In the genomic region with DNA sequence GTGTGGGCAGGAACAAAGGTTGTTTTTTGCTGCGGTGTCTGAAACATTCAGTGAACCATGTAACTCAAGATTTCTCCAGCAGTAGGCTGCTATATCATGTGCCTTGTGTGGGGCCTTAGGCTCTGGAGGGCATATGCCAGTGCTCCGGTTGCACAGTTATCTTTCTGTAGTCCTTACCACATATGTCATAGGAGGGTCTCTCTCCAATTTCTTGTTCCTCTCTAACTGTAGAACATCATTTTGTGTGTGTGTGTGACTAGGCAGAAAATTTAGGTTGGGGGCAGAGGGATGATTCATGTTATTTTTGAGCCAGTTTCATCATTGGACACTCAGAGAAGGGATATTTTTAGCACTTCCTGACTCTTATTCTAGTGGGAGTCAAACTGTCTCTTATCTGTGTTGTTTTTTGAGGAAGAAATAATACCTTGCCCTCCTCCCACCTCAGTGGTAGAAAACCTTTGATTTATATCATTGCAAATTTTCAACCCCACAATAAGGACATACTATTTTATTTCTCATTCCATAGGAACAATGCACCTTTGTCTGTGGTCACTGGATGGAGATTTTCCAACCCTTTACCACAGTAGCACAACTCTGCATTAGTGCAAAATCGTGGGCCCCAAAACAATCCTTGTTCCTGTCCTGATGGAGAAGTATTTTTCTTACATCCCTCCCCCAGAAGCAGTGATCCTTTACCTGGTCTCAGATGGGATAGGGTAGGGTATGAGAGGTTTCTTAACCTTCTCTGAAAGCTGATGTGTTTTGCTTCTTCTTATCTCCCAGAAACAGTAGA, we compare ENCODE assay signal across 12 cellular contexts.
DNase-seq lines count a peak whose midpoint lies in the region; ATAC-seq, FAIRE-seq and TF ChIP-seq lines count a peak whose summit lies in the region.
"Had no signal": no experiment of that assay in that cellular context is flagged by ENCODE, and none has a peak within 500 bp of the region (broad histone marks: within the 10 kb centered on the region; RNA-seq: fewer than 3 reads in every experiment).

No MANE protein-coding gene starts in this region.

- peak; percentile 5 to 51 for DNase-seq in cardiac muscle cell (ENCODE audit: low read depth in 1 of 2, low spot score in 1 of 2)
- no peak for DNase-seq in left cardiac atrium
- peak; percentile 32 for DNase-seq in RCC 7860 (ENCODE audit: low spot score)
- DNase-seq in fibroblast of pulmonary artery (ENCODE audit: low read depth): peak; percentile 53
- DNase-seq in stromal cell of bone marrow (ENCODE audit: low read depth): peak; percentile 21
- DNase-seq in hippocampal formation (lab: John Stamatoyannopoulos, UW): no peak
- no peak for DNase-seq in DMS53 (lab: John Stamatoyannopoulos, UW)
- DNase-seq: activated CD8-positive, alpha-beta memory T cell treated with anti-CD3 and anti-CD28 coated beads, Interleukin-2, amount 10 ng/mL, durations not matched to agents 7 days and 5 days; nucleus accumbens; uterus had no signal

- H3K27me3 ChIP-seq in cardiac muscle cell: no peaks in the 10 kb centered on the region
- H3K27me3 ChIP-seq: uterus had no signal

- TF ChIP-seq CTCF in cardiac muscle cell (IDR thresholded peaks at IDR 0.05; ENCODE audit: low read depth, low read length) (no peak), fibroblast of pulmonary artery (IDR thresholded peaks at IDR 0.05; ENCODE audit: low read length, missing control alignments) (no peak)

- FAIRE-seq in RCC 7860 (lab: Jason Lieb, UNC): no peak

- no peaks in the 10 kb centered on the region for H3K36me3 ChIP-seq in cardiac muscle cell
- H3K36me3 ChIP-seq: uterus had no signal

- no peaks in the 10 kb centered on the region for H3K9me3 ChIP-seq in cardiac muscle cell (ENCODE audit: low read depth)
- H3K9me3 ChIP-seq: uterus had no signal

- intact Hi-C loops in left cardiac atrium (cut with DNase I): no loop called here

- H3K4me3 ChIP-seq in cardiac muscle cell: no peak overlapping the region
- no peak overlapping the region for H3K4me3 ChIP-seq in fibroblast of pulmonary artery (replicated peaks; ENCODE audit: low read depth, low read length)
- H3K4me3 ChIP-seq: uterus had no signal

- no peak overlapping the region for H3K27ac ChIP-seq in cardiac muscle cell
- H3K27ac ChIP-seq: KMS-11, uterus had no signal

- peaks cover 13% of the 10 kb centered on the region for H3K4me1 ChIP-seq in cardiac muscle cell (ENCODE audit: low read depth)
- H3K4me1 ChIP-seq: uterus had no signal

- ATAC-seq in left cardiac atrium (no peak), HG03097 (IDR thresholded peaks at IDR 0.05; ENCODE audit: low FRiP score, unreplicated experiment) (no peak)
- ATAC-seq: activated CD8-positive, alpha-beta memory T cell treated with anti-CD3 and anti-CD28 coated beads, Interleukin-2, amount 10 ng/mL, durations not matched to agents 7 days and 5 days had no signal

Comparison
In these comparisons a context has a peak if more than half of its experiments do, and no peak if none do; other contexts are left out.
1. DNase-seq: peak in cardiac muscle cell (2 of 2), RCC 7860 (single experiment), fibroblast of pulmonary artery (single experiment) and stromal cell of bone marrow (single experiment); none in left cardiac atrium (single experiment), hippocampal formation (0 of 2) and DMS53 (single experiment).